In genomic region chr19:54145541-54146158, GRCh38 we compare ENCODE assay signal across 14 cellular contexts. TPM values are rescaled to one million over a fixed set of nuclear protein-coding genes. Genes with fewer than 3 reads are reported as not detected.
DNase-seq lines count a peak whose midpoint lies in the region; ATAC-seq and TF ChIP-seq lines count a peak whose summit lies in the region.
"Had no signal": no experiment of that assay in that cellular context is flagged by ENCODE, and none has a peak within 500 bp of the region (broad histone marks: within the 10 kb centered on the region; RNA-seq: fewer than 3 reads in every experiment).

No MANE protein-coding gene starts in this region.

- H3K36me3 ChIP-seq in trophoblast cell (ENCODE audit: control insufficient read depth in 1 of 2, insufficient read depth in 2 of 2, low read length in 2 of 2) (peaks cover 91 to 92% of the 10 kb centered on the region in 2 experiments), BE2C (peaks cover 93% of the 10 kb centered on the region)

- peaks cover 44% of the 10 kb centered on the region for H3K36me3 Mint-ChIP-seq in memory B cell

- H3K9me3 ChIP-seq in trophoblast cell (ENCODE audit: insufficient read depth, low read depth, low read length): no peaks in the 10 kb centered on the region
- H3K9me3 ChIP-seq in BE2C: no peaks in the 10 kb centered on the region
- H3K9me3 ChIP-seq: BLaER1, Caco-2, HAP-1 had no signal

- CTCF ChIA-PET in RWPE1 (lab: Yijun Ruan, JAX): no interaction called here

- H3K4me1 ChIP-seq in trophoblast cell (ENCODE audit: control insufficient read depth in 1 of 2, insufficient read depth in 2 of 2, low read length in 2 of 2) (no peaks in the 10 kb centered on the region), BE2C (no peaks in the 10 kb centered on the region)
- H3K4me1 ChIP-seq: Caco-2, HAP-1 had no signal

- no peak overlapping the region for H2BK120ac ChIP-seq in trophoblast cell (ENCODE audit: insufficient read depth, low read length, poor library complexity)

- no peak overlapping the region for H3K9ac ChIP-seq in trophoblast cell (ENCODE audit: low read length)
- H3K9ac ChIP-seq: BLaER1 had no signal

- H3K4me2 ChIP-seq in trophoblast cell (ENCODE audit: low read length): no peak overlapping the region
- H3K4me2 ChIP-seq: BLaER1 had no signal

- DNase-seq in RWPE1 (ENCODE audit: low spot score) (no peak), memory B cell (ENCODE audit: low spot score in 2 of 2) (no peak), trophoblast cell (no peak), BE2C (no peak)
- DNase-seq: Caco-2; CD4-positive, CD25-positive, alpha-beta regulatory T cell; CD8-positive, alpha-beta T cell; DMS153; DND-41; GOT3 had no signal

- H3K4me3 Mint-ChIP-seq in memory B cell: no peak overlapping the region
- H3K4me3 Mint-ChIP-seq: CD8-positive, alpha-beta T cell had no signal

- H2BK5ac ChIP-seq in trophoblast cell (ENCODE audit: low read depth, low read length, poor library complexity): no peak overlapping the region

- no peak overlapping the region for H3K14ac ChIP-seq in trophoblast cell (ENCODE audit: low read length)

- WGBS in trophoblast cell (ENCODE audit: extremely low coverage, insufficient coverage, insufficient read length): no CpG with 5 or more reads among the region's 28 CpGs

- peak overlapping the region; percentile 50 for H3K27ac Mint-ChIP-seq in memory B cell
- H3K27ac Mint-ChIP-seq: CD8-positive, alpha-beta T cell had no signal

- peak overlapping the region; percentile 65 for H3K27ac ChIP-seq in RWPE1
- H3K27ac ChIP-seq in trophoblast cell (ENCODE audit: low read depth, low read length): no peak overlapping the region
- H3K27ac ChIP-seq: BLaER1, C4-2B had no signal

- peak overlapping the region; percentile 27 for H4K12ac ChIP-seq in trophoblast cell (ENCODE audit: low read depth, low read length)

- TF ChIP-seq CTCF in RWPE1 (conservative IDR thresholded peaks at IDR 0.05; ENCODE audit: low read depth) (no peak), BE2C (IDR thresholded peaks at IDR 0.05; ENCODE audit: low read depth, low read length) (no peak)

- no peaks in the 10 kb centered on the region for H3K79me1 ChIP-seq in trophoblast cell (ENCODE audit: low read length)

- no peaks in the 10 kb centered on the region for H3K27me3 Mint-ChIP-seq in memory B cell
- H3K27me3 Mint-ChIP-seq: CD4-positive, CD25-positive, alpha-beta regulatory T cell had no signal

- no peak overlapping the region for H4K91ac ChIP-seq in trophoblast cell (ENCODE audit: low read depth, low read length)

- ATAC-seq in memory B cell (ENCODE audit: low read depth) (no peak), HG03442 (IDR thresholded peaks at IDR 0.05; ENCODE audit: unreplicated experiment) (no peak)
- ATAC-seq: CD8-positive, alpha-beta T cell had no signal

- H3K4me3 ChIP-seq in trophoblast cell (ENCODE audit: low read depth, low read length): no peak overlapping the region
- no peak overlapping the region for H3K4me3 ChIP-seq in BE2C (ENCODE audit: low read depth, low read length)
- H3K4me3 ChIP-seq: BLaER1, HAP-1 had no signal

- H3K23ac ChIP-seq in trophoblast cell (ENCODE audit: low read length): no peak overlapping the region

- no peak overlapping the region for H2AK5ac ChIP-seq in trophoblast cell (ENCODE audit: low read length)

- POLR2A ChIA-PET in RWPE1 (lab: Yijun Ruan, JAX; ENCODE audit: low non-redundant PET): no interaction called here

- no peak overlapping the region for H2AFZ ChIP-seq in trophoblast cell (ENCODE audit: insufficient read depth, low read length, poor library complexity)

- no peak overlapping the region for H4K8ac ChIP-seq in trophoblast cell (ENCODE audit: low read depth, low read length)

- H3K9me3 Mint-ChIP-seq in memory B cell: no peaks in the 10 kb centered on the region
- H3K9me3 Mint-ChIP-seq: CD4-positive, CD25-positive, alpha-beta regulatory T cell; CD8-positive, alpha-beta T cell had no signal

- H3K18ac ChIP-seq in trophoblast cell (ENCODE audit: low read length): no peak overlapping the region

- H3K4me1 Mint-ChIP-seq in memory B cell: peaks cover 20% of the 10 kb centered on the region

- no peak overlapping the region for H2BK12ac ChIP-seq in trophoblast cell (ENCODE audit: low read length)

- H3K4ac ChIP-seq in trophoblast cell (ENCODE audit: low read depth, low read length): no peak overlapping the region

- H3K79me2 ChIP-seq in trophoblast cell (ENCODE audit: control insufficient read depth, insufficient read depth, low read length, poor library complexity): peaks cover under 1% of the 10 kb centered on the region

- H3K27me3 ChIP-seq in trophoblast cell (ENCODE audit: insufficient read depth, low read length) (no peaks in the 10 kb centered on the region), BE2C (no peaks in the 10 kb centered on the region)
- H3K27me3 ChIP-seq: BLaER1 had no signal

RNA-seq across cellular contexts. Expression of gene CNOT3, which starts 8.1 kb away (rescaled TPM):
- 86.9 and 87.2 TPM in 2 replicates for polyA plus RNA-seq in trophoblast cell (2013)
- polyA plus RNA-seq in BE2C (2012; ENCODE audit: insufficient read depth, insufficient read length, low read depth): 70.5 TPM

RNA-seq across cellular contexts. Expression of gene LENG1, which starts 13.9 kb away (rescaled TPM):
- 6.2 TPM in 2 replicates for polyA plus RNA-seq in trophoblast cell (2013)
- 56.4 TPM for polyA plus RNA-seq in BE2C (2012; ENCODE audit: insufficient read depth, insufficient read length, low read depth)

RNA-seq across cellular contexts. Expression of gene TMC4, which starts 27.3 kb away (rescaled TPM):
- 6.2 and 6.5 TPM in 2 replicates for polyA plus RNA-seq in trophoblast cell (2013)
- polyA plus RNA-seq in BE2C (2012; ENCODE audit: insufficient read depth, insufficient read length, low read depth): not detected

RNA-seq across cellular contexts. Expression of gene PRPF31, which starts 30.1 kb away (rescaled TPM):
- polyA plus RNA-seq in trophoblast cell (2013): 62.2 and 62.3 TPM in 2 replicates
- polyA plus RNA-seq in BE2C (2012; ENCODE audit: insufficient read depth, insufficient read length, low read depth): 185 TPM

RNA-seq across cellular contexts. Expression of gene TFPT, which starts 30.2 kb away (rescaled TPM):
- polyA plus RNA-seq in trophoblast cell (2013): 13.4 and 14.2 TPM in 2 replicates
- polyA plus RNA-seq in BE2C (2012; ENCODE audit: insufficient read depth, insufficient read length, low read depth): 30.7 TPM
